1 cellular context compared by ENCODE assay signal in the genomic region with DNA sequence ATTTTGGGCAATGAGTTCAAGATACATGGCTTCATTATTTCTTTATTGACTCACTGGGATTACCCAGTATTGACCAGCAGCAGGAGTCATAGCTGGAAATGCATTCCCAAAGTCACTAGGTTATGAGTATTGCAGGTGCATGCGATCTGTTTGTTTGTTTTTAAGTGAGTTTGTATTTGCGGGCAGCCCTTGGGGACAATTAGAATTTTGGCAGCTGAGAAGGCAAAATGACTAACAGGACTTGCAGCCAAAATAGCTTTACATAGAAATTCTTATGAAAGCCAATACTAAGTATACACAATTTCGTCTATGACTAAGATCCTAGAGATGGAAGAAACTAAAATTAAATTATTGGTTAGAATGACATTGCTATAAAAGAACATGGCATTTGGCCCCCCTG.
TF ChIP-seq lines count a peak whose summit lies in the region.

No MANE protein-coding gene starts in this region.

TF ChIP-seq in GM23338, 12 proteins besides CTCF, POLR2A, EP300 and RAD21 (continued from another document):
- TF ChIP-seq, protein P1, sequence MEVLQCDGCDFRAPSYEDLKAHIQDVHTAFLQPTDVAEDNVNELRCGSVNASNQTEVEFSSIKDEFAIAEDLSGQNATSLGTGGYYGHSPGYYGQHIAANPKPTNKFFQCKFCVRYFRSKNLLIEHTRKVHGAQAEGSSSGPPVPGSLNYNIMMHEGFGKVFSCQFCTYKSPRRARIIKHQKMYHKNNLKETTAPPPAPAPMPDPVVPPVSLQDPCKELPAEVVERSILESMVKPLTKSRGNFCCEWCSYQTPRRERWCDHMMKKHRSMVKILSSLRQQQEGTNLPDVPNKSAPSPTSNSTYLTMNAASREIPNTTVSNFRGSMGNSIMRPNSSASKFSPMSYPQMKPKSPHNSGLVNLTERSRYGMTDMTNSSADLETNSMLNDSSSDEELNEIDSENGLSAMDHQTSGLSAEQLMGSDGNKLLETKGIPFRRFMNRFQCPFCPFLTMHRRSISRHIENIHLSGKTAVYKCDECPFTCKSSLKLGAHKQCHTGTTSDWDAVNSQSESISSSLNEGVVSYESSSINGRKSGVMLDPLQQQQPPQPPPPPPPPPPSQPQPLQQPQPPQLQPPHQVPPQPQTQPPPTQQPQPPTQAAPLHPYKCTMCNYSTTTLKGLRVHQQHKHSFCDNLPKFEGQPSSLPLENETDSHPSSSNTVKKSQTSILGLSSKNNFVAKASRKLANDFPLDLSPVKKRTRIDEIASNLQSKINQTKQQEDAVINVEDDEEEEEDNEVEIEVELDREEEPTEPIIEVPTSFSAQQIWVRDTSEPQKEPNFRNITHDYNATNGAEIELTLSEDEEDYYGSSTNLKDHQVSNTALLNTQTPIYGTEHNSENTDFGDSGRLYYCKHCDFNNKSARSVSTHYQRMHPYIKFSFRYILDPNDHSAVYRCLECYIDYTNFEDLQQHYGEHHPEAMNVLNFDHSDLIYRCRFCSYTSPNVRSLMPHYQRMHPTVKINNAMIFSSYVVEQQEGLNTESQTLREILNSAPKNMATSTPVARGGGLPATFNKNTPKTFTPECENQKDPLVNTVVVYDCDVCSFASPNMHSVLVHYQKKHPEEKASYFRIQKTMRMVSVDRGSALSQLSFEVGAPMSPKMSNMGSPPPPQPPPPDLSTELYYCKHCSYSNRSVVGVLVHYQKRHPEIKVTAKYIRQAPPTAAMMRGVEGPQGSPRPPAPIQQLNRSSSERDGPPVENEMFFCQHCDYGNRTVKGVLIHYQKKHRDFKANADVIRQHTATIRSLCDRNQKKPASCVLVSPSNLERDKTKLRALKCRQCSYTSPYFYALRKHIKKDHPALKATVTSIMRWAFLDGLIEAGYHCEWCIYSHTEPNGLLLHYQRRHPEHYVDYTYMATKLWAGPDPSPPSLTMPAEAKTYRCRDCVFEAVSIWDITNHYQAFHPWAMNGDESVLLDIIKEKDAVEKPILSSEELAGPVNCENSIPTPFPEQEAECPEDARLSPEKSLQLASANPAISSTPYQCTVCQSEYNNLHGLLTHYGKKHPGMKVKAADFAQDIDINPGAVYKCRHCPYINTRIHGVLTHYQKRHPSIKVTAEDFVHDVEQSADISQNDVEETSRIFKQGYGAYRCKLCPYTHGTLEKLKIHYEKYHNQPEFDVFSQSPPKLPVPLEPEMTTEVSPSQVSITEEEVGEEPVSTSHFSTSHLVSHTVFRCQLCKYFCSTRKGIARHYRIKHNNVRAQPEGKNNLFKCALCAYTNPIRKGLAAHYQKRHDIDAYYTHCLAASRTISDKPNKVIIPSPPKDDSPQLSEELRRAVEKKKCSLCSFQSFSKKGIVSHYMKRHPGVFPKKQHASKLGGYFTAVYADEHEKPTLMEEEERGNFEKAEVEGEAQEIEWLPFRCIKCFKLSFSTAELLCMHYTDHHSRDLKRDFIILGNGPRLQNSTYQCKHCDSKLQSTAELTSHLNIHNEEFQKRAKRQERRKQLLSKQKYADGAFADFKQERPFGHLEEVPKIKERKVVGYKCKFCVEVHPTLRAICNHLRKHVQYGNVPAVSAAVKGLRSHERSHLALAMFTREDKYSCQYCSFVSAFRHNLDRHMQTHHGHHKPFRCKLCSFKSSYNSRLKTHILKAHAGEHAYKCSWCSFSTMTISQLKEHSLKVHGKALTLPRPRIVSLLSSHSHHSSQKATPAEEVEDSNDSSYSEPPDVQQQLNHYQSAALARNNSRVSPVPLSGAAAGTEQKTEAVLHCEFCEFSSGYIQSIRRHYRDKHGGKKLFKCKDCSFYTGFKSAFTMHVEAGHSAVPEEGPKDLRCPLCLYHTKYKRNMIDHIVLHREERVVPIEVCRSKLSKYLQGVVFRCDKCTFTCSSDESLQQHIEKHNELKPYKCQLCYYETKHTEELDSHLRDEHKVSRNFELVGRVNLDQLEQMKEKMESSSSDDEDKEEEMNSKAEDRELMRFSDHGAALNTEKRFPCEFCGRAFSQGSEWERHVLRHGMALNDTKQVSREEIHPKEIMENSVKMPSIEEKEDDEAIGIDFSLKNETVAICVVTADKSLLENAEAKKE (CRISPR knock-in tag; IDR thresholded peaks at IDR 0.05): no peak
- TF ChIP-seq, protein P2, sequence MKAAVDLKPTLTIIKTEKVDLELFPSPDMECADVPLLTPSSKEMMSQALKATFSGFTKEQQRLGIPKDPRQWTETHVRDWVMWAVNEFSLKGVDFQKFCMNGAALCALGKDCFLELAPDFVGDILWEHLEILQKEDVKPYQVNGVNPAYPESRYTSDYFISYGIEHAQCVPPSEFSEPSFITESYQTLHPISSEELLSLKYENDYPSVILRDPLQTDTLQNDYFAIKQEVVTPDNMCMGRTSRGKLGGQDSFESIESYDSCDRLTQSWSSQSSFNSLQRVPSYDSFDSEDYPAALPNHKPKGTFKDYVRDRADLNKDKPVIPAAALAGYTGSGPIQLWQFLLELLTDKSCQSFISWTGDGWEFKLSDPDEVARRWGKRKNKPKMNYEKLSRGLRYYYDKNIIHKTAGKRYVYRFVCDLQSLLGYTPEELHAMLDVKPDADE (IDR thresholded peaks at IDR 0.05): no peak
- no peak for TF ChIP-seq EZH2phosphoT487 (IDR thresholded peaks at IDR 0.05; ENCODE audit: unreplicated experiment)
